32 cellular contexts compared by ENCODE assay signal in the genomic region with DNA sequence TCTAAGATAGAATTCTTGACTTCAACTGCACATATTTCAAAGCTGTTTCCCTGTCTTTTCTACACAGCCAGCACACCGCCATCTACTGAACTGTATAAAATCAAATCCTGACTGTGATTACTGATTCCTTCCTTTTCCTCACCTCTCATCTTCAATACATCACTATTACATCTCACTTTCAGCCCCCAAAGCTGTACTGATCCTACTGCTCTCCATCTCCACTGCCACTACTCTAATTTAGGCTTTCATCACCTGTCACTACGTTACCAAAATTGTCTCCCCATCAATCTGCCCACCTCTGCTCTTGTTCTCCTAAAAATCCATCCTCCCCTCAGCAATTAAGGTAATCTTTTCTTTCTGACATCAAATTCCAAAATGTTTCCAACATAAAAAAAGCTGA. TPM values are rescaled to one million over a fixed set of nuclear protein-coding genes. Genes with fewer than 3 reads are reported as not detected.
"Had no signal": no experiment of that assay in that cellular context is flagged by ENCODE, and none has a peak within 500 bp of the region (broad histone marks: within the 10 kb centered on the region; RNA-seq: fewer than 3 reads in every experiment).

No MANE protein-coding gene starts in this region.

- H3K9ac ChIP-seq: neural progenitor cell, parathyroid adenoma had no signal

- DNase-seq: colonic mucosa; effector CD8-positive, alpha-beta T cell; endodermal cell; foreskin fibroblast; gastrocnemius medialis; heart left ventricle; kidney; left cardiac atrium; left lung; mesenchymal stem cell; mucosa of descending colon; naive B cell; right cardiac atrium; sigmoid colon; stimulated activated CD4-positive, alpha-beta T cell treated with anti-CD3 and anti-CD28 coated beads, Interleukin-2, amount 100 ng/mL, for 24 hours; stimulated activated CD4-positive, alpha-beta T cell treated with anti-CD3 and anti-CD28 coated beads, Interleukin-4, amount 100 ng/mL, for 24 hours; stimulated activated naive CD4-positive, alpha-beta T cell treated with Interleukin-2 at 50 U/mL for 16 hours; stomach; thyroid gland; trophoblast cell had no signal

- H3K36me3 ChIP-seq: colonic mucosa, gastrocnemius medialis, heart left ventricle, left lung, neural progenitor cell, sigmoid colon, stomach, thyroid gland had no signal

- H3K4me2 ChIP-seq: hepatocyte had no signal

- H3K9me3 ChIP-seq: colonic mucosa, gastrocnemius medialis, heart left ventricle, left lung, mucosa of descending colon, sigmoid colon, stomach, thyroid gland had no signal

- H3K79me2 ChIP-seq: hepatocyte, parathyroid adenoma had no signal

- H3K27me3 ChIP-seq: gastrocnemius medialis, thyroid gland had no signal

- H2AFZ ChIP-seq: hepatocyte, neural progenitor cell, parathyroid adenoma had no signal

- ATAC-seq: esophagus mucosa; gastrocnemius medialis; heart left ventricle; left cardiac atrium; left lung; mucosa of descending colon; natural killer cell treated with Interleukin-12 subunit alpha and Interleukin-12 subunit beta and Interleukin-15 and Interleukin-18, amount 100 ng/mL, for 72 hours; right cardiac atrium; stimulated activated effector memory CD8-positive, alpha-beta T cell treated with anti-CD3 and anti-CD28 coated beads, Interleukin-12 subunit alpha, Interleukin-12 subunit beta, amount 100 ng/mL, for 72 hours had no signal

- H3K4me1 ChIP-seq: colonic mucosa, parathyroid adenoma had no signal

- H3K4me3 ChIP-seq: colonic mucosa, gastrocnemius medialis, heart left ventricle, hepatocyte, left lung, mucosa of descending colon, neural progenitor cell, sigmoid colon, stomach, thyroid gland had no signal

- H3K27ac ChIP-seq: colonic mucosa, epithelial cell of prostate, gastrocnemius medialis, heart left ventricle, hepatocyte, left lung, neural progenitor cell, parathyroid adenoma, sigmoid colon, stomach, thyroid gland had no signal

RNA-seq across cellular contexts. Expression of a gene that starts 4.5 kb away (rescaled TPM):
- total RNA-seq: colonic mucosa; esophagus mucosa; heart left ventricle; hepatocyte; left cardiac atrium; lung microvascular endothelial cell; mesothelial cell of epicardium; natural killer cell treated with Interleukin-12 subunit alpha and Interleukin-12 subunit beta and Interleukin-15 and Interleukin-18, amount 100 ng/mL, for 72 hours; osteoblast; right cardiac atrium; skeletal muscle tissue; ureter had no signal
